18 cellular contexts compared by ENCODE assay signal in the genomic region with DNA sequence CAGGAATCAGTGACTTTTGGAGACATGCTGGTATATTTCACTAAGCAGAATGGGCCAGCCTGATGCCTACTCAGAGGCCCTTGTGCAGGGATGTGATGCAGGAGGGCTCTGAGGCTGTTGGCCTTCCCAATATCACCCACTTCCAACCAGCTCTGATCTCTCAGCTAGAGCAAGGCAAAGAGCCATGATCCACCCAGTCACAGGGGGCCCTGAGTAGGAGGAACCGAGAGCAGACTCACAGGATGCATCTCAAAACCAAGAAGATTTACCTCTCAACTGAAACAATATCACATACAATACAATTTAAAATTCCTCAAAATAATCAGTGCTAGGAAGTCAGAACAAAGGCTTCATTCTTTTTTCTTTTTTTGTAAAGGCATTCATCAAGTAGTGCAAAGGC. TPM values are rescaled to one million over a fixed set of nuclear protein-coding genes. Genes with fewer than 3 reads are reported as not detected.
DNase-seq lines count a peak whose midpoint lies in the region; ATAC-seq and TF ChIP-seq lines count a peak whose summit lies in the region.
"Had no signal": no experiment of that assay in that cellular context is flagged by ENCODE, and none has a peak within 500 bp of the region (broad histone marks: within the 10 kb centered on the region; RNA-seq: fewer than 3 reads in every experiment).

No MANE protein-coding gene starts in this region.

- no peaks in the 10 kb centered on the region for H3K4me1 ChIP-seq in ovary (ENCODE audit: insufficient read depth)

- CTCF ChIA-PET in activated CD4-positive, alpha-beta T cell treated with anti-CD3 and anti-CD28 coated beads for 36 hours (lab: Charles Lee) = no interaction called here
- CTCF ChIA-PET in Calu3 (lab: Charles Lee) = interaction anchor here (0.6 kb wide), 1 partner anchor 310 kb away, joined by 4 read pairs; no protein-coding TSS in a partner anchor

- peak; percentile 32 for DNase-seq in activated CD4-positive, alpha-beta T cell treated with anti-CD3 and anti-CD28 coated beads for 36 hours
- no peak for DNase-seq in activated CD4-positive, alpha-beta T cell treated with anti-CD3 and anti-CD28 coated beads for 1 hour
- DNase-seq in naive B cell (no peak), Calu3 (no peak), ovary (no peak), DMS 273 (lab: John Stamatoyannopoulos, UW; ENCODE audit: unreplicated experiment) (no peak)
- DNase-seq: activated CD4-positive, CD25-positive, alpha-beta regulatory T cell; COR-L47; effector memory CD4-positive, alpha-beta T cell; foreskin keratinocyte; immature natural killer cell; mesenchymal stem cell; NCI-H2171; thyroid gland had no signal

- peaks cover 19% of the 10 kb centered on the region for H3K36me3 Mint-ChIP-seq in activated CD4-positive, alpha-beta T cell treated with anti-CD3 and anti-CD28 coated beads for 36 hours (ENCODE audit: low read depth)
- peaks cover 7 to 8% of the 10 kb centered on the region in 2 donors for H3K36me3 Mint-ChIP-seq in naive B cell
- no peaks in the 10 kb centered on the region for H3K36me3 Mint-ChIP-seq in Calu3 (ENCODE audit: insufficient read depth, unreplicated experiment)

- no peak for TF ChIP-seq POLR2A in ovary (IDR thresholded peaks at IDR 0.05)

- no peak overlapping the region for H3K4me3 Mint-ChIP-seq in activated CD4-positive, alpha-beta T cell treated with anti-CD3 and anti-CD28 coated beads for 36 hours
- H3K4me3 Mint-ChIP-seq in naive B cell = peak overlapping the region in 3 of 8 donors; percentile 1 to 70 (median 37)
- H3K4me3 Mint-ChIP-seq in Calu3 (ENCODE audit: low read depth, unreplicated experiment) = no peak overlapping the region

- peaks cover 55% of the 10 kb centered on the region for H3K4me1 Mint-ChIP-seq in activated CD4-positive, alpha-beta T cell treated with anti-CD3 and anti-CD28 coated beads for 36 hours
- H3K4me1 Mint-ChIP-seq in naive B cell (peaks cover 44 to 64% (median 61%) of the 10 kb centered on the region in 3 donors), Calu3 (ENCODE audit: low read depth, unreplicated experiment) (peaks cover 4% of the 10 kb centered on the region)

- TF ChIP-seq CTCF in Calu3 (IDR thresholded peaks at IDR 0.05; ENCODE audit: unreplicated experiment) (no peak), ovary (IDR thresholded peaks at IDR 0.05) (no peak)

- intact Hi-C loops in activated CD4-positive, alpha-beta T cell treated with anti-CD3 and anti-CD28 coated beads for 36 hours (cut with DNase I, micrococcal nuclease) = no loop called here
- intact Hi-C loops in Calu3 (cut with micrococcal nuclease; ENCODE audit: unreplicated experiment) (no loop called here), ovary (cut with DNase I) (no loop called here)

- peaks cover 1% of the 10 kb centered on the region for H3K9me3 Mint-ChIP-seq in activated CD4-positive, alpha-beta T cell treated with anti-CD3 and anti-CD28 coated beads for 36 hours (ENCODE audit: low read depth)
- no peaks in the 10 kb centered on the region for H3K9me3 Mint-ChIP-seq in naive B cell
- H3K9me3 Mint-ChIP-seq in Calu3 (ENCODE audit: low read depth, unreplicated experiment) = no peaks in the 10 kb centered on the region
- H3K9me3 Mint-ChIP-seq: immature natural killer cell had no signal

- no peaks in the 10 kb centered on the region for H3K36me3 ChIP-seq in ovary
- H3K36me3 ChIP-seq: thyroid gland had no signal

- H3K27me3 ChIP-seq in ovary = no peaks in the 10 kb centered on the region
- H3K27me3 ChIP-seq: foreskin keratinocyte, thyroid gland had no signal

- H3K4me3 ChIP-seq in ovary = no peak overlapping the region
- H3K4me3 ChIP-seq: SK-N-MC, thyroid gland had no signal

- ATAC-seq in activated CD4-positive, alpha-beta T cell treated with anti-CD3 and anti-CD28 coated beads for 36 hours = peak; percentile 67
- ATAC-seq in GM19372 (IDR thresholded peaks at IDR 0.05; ENCODE audit: low read depth, unreplicated experiment) = peak; percentile 53
- peak; percentile 59 for ATAC-seq in HG03066 (IDR thresholded peaks at IDR 0.05; ENCODE audit: low read depth, unreplicated experiment)
- peak; percentile 69 to 81 for ATAC-seq in naive B cell (ENCODE audit: low read depth in 2 of 2)
- ATAC-seq: foreskin keratinocyte had no signal

- no peaks in the 10 kb centered on the region for H3K27me3 Mint-ChIP-seq in activated CD4-positive, alpha-beta T cell treated with anti-CD3 and anti-CD28 coated beads for 36 hours
- H3K27me3 Mint-ChIP-seq in naive B cell (no peaks in the 10 kb centered on the region), Calu3 (ENCODE audit: unreplicated experiment) (no peaks in the 10 kb centered on the region)

- no peak for TF ChIP-seq EP300 in ovary (IDR thresholded peaks at IDR 0.05)

- no TSS peak for BruUV-seq in Calu3 (replicated peaks; lab: Mats Ljungman, UMichigan)

- no peak overlapping the region for H3K27ac ChIP-seq in ovary
- H3K27ac ChIP-seq: 22Rv1, foreskin keratinocyte, SK-N-MC, thyroid gland had no signal

- H3K27ac Mint-ChIP-seq in activated CD4-positive, alpha-beta T cell treated with anti-CD3 and anti-CD28 coated beads for 36 hours = no peak overlapping the region
- H3K27ac Mint-ChIP-seq in naive B cell = peak overlapping the region in 2 of 6 donors; percentile 16 to 81
- H3K27ac Mint-ChIP-seq in Calu3 (ENCODE audit: unreplicated experiment) = no peak overlapping the region

- POLR2A ChIA-PET in activated CD4-positive, alpha-beta T cell treated with anti-CD3 and anti-CD28 coated beads for 36 hours (lab: Charles Lee) = no interaction called here

- 86 to 96% (median 94%) methylated on average over 1 of the region's 1 CpG for WGBS in ovary, 3 donors

- H3K9me3 ChIP-seq in ovary = no peaks in the 10 kb centered on the region
- H3K9me3 ChIP-seq: thyroid gland had no signal

RNA-seq across cellular contexts. Expression of a gene that starts 13.7 kb away (rescaled TPM):
- total RNA-seq in activated CD4-positive, alpha-beta T cell treated with anti-CD3 and anti-CD28 coated beads for 36 hours = 10 to 100 TPM; 67.9 to 69.8 TPM
- 10 to 100 TPM; 24.4 to 49.5 (median 37.9) TPM for polyA plus RNA-seq in naive B cell (ENCODE audit: low read depth in 6 of 6)
- total RNA-seq in Calu3 (2022) = 45.8 and 52.5 TPM in 2 replicates
- 10 to 100 TPM; 30.7 to 46.0 (median 36.0) TPM for total RNA-seq in ovary
- polyA plus RNA-seq in ovary = 10 to 100 TPM; 10.7 to 33.5 TPM
